In the genomic region with DNA sequence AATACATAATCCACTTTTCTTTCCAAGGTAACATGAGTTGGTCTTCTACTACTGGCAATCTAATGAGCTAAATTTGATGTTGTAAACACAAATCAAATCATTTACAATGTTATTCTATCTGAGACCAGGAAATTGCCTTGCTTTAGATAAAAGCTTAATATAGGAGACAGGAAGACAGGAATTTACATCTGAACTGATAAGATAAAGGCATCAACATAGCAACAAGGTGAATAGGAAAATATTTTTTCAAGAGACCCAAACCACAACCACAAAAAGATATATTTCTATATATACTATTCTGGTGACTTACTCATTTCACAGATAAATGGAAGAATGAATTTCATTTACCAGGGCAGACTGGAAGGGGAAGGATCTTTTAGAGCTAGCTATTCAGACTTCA, we compare ENCODE assay signal across 30 cellular contexts. TPM values are rescaled to one million over a fixed set of nuclear protein-coding genes. Genes with fewer than 3 reads are reported as not detected.
"Had no signal": no experiment of that assay in that cellular context is flagged by ENCODE, and none has a peak within 500 bp of the region (broad histone marks: within the 10 kb centered on the region; RNA-seq: fewer than 3 reads in every experiment).

No MANE protein-coding gene starts in this region.

- FAIRE-seq: small intestine had no signal

- DNase-seq: natural killer cell; occipital lobe; ovary; posterior cingulate gyrus; psoas muscle; right cardiac atrium; right lobe of liver; sigmoid colon; small intestine; stimulated activated CD4-positive, alpha-beta T cell treated with anti-CD3 and anti-CD28 coated beads, Interleukin-15, amount 100 ng/mL, for 24 hours; stimulated activated CD4-positive, alpha-beta T cell treated with anti-CD3 and anti-CD28 coated beads, Interleukin-2, amount 100 ng/mL, for 24 hours; stimulated activated CD4-positive, alpha-beta T cell treated with anti-CD3 and anti-CD28 coated beads, Interleukin-2, amount 100 ng/mL, for 48 hours; stimulated activated CD4-positive, alpha-beta T cell treated with anti-CD3 and anti-CD28 coated beads, Interleukin-4, amount 100 ng/mL, for 24 hours; stimulated activated naive B cell treated with anti-CD40 and anti-IgM and Interleukin-4, amounts not matched to agents 10 μg/mL and 1 μg/mL and 100 μg/mL, for 72 hours; stimulated activated naive CD4-positive, alpha-beta T cell treated with Interleukin-2 at 50 U/mL for 16 hours; stomach; thyroid gland; trophoblast cell; upper lobe of left lung; uterus had no signal

- H3K36me3 Mint-ChIP-seq: natural killer cell; neural progenitor cell; stimulated activated effector memory CD8-positive, alpha-beta T cell treated with anti-CD3 and anti-CD28 coated beads, Interleukin-12 subunit alpha, Interleukin-12 subunit beta, amount 100 ng/mL, for 72 hours; stimulated activated naive B cell treated with anti-CD40 and anti-IgM and Interleukin-4, amounts not matched to agents 10 μg/mL and 1 μg/mL and 100 μg/mL, for 72 hours had no signal

- H3K4me2 ChIP-seq: neural progenitor cell had no signal

- H3K9me3 Mint-ChIP-seq: natural killer cell; neural progenitor cell; stimulated activated effector memory CD8-positive, alpha-beta T cell treated with anti-CD3 and anti-CD28 coated beads, Interleukin-12 subunit alpha, Interleukin-12 subunit beta, amount 100 ng/mL, for 72 hours; stimulated activated naive B cell treated with anti-CD40 and anti-IgM and Interleukin-4, amounts not matched to agents 10 μg/mL and 1 μg/mL and 100 μg/mL, for 72 hours; stimulated activated naive CD8-positive, alpha-beta T cell treated with anti-CD3 and anti-CD28 coated beads, Interleukin-15, Interleukin-2, amounts not matched to agents 100 ng/mL and 50 ng/mL, for 24 hours had no signal

- H3K27me3 Mint-ChIP-seq: progenitor cell of endocrine pancreas; stimulated activated naive B cell treated with anti-CD40 and anti-IgM and Interleukin-4, amounts not matched to agents 10 μg/mL and 1 μg/mL and 100 μg/mL, for 72 hours had no signal

- H3K4me1 Mint-ChIP-seq: natural killer cell; stimulated activated effector memory CD8-positive, alpha-beta T cell treated with anti-CD3 and anti-CD28 coated beads, Interleukin-12 subunit alpha, Interleukin-12 subunit beta, amount 100 ng/mL, for 72 hours; stimulated activated naive B cell treated with anti-CD40 and anti-IgM and Interleukin-4, amounts not matched to agents 10 μg/mL and 1 μg/mL and 100 μg/mL, for 72 hours had no signal

- ATAC-seq: natural killer cell; psoas muscle; right cardiac atrium; right lobe of liver; stimulated activated effector memory CD8-positive, alpha-beta T cell treated with anti-CD3 and anti-CD28 coated beads, Interleukin-12 subunit alpha, Interleukin-12 subunit beta, amount 100 ng/mL, for 72 hours; stimulated activated naive B cell treated with anti-CD40 and anti-IgM and Interleukin-4, amounts not matched to agents 10 μg/mL and 1 μg/mL and 100 μg/mL, for 72 hours had no signal

- H3K27me3 ChIP-seq: neural progenitor cell, ovary, right lobe of liver, sigmoid colon, stomach, thyroid gland, tibial nerve, upper lobe of left lung, uterus had no signal

- H3K36me3 ChIP-seq: ovary, right lobe of liver, sigmoid colon, stomach, thoracic aorta, thyroid gland, tibial nerve, upper lobe of left lung, uterus had no signal

- H3K4me3 Mint-ChIP-seq: natural killer cell; nephron; neural progenitor cell; stimulated activated effector memory CD8-positive, alpha-beta T cell treated with anti-CD3 and anti-CD28 coated beads, Interleukin-12 subunit alpha, Interleukin-12 subunit beta, amount 100 ng/mL, for 72 hours; stimulated activated naive B cell treated with anti-CD40 and anti-IgM and Interleukin-4, amounts not matched to agents 10 μg/mL and 1 μg/mL and 100 μg/mL, for 72 hours; stimulated activated naive CD8-positive, alpha-beta T cell treated with anti-CD3 and anti-CD28 coated beads, Interleukin-15, Interleukin-2, amounts not matched to agents 100 ng/mL and 50 ng/mL, for 24 hours had no signal

- H3K9me3 ChIP-seq: ovary, psoas muscle, right lobe of liver, sigmoid colon, stomach, thoracic aorta, thyroid gland, upper lobe of left lung, uterus had no signal

- H3K27ac ChIP-seq: neural progenitor cell, ovary, parathyroid adenoma, psoas muscle, right lobe of liver, sigmoid colon, stomach, thoracic aorta, thyroid gland, tibial nerve, upper lobe of left lung, uterus had no signal

- H3K79me2 ChIP-seq: parathyroid adenoma had no signal

- H3K9ac ChIP-seq: neural progenitor cell, parathyroid adenoma had no signal

- H2AFZ ChIP-seq: neural progenitor cell, parathyroid adenoma had no signal

- H3K4me1 ChIP-seq: neural progenitor cell, parathyroid adenoma, psoas muscle, right lobe of liver, sigmoid colon, thyroid gland, tibial nerve, upper lobe of left lung, uterus had no signal

- H3K27ac Mint-ChIP-seq: natural killer cell; nephron; neural progenitor cell; progenitor cell of endocrine pancreas; stimulated activated effector memory CD8-positive, alpha-beta T cell treated with anti-CD3 and anti-CD28 coated beads, Interleukin-12 subunit alpha, Interleukin-12 subunit beta, amount 100 ng/mL, for 72 hours; stimulated activated naive B cell treated with anti-CD40 and anti-IgM and Interleukin-4, amounts not matched to agents 10 μg/mL and 1 μg/mL and 100 μg/mL, for 72 hours; stimulated activated naive CD8-positive, alpha-beta T cell treated with anti-CD3 and anti-CD28 coated beads, Interleukin-15, Interleukin-2, amounts not matched to agents 100 ng/mL and 50 ng/mL, for 24 hours had no signal

- H3K4me3 ChIP-seq: neural progenitor cell, ovary, psoas muscle, right lobe of liver, sigmoid colon, stomach, thoracic aorta, thyroid gland, tibial nerve, upper lobe of left lung, uterus had no signal

RNA-seq across cellular contexts. Expression of a gene that starts 46.3 kb away (rescaled TPM):
- total RNA-seq: natural killer cell, occipital lobe, osteoblast, progenitor cell of endocrine pancreas, right lobe of liver, sigmoid colon, stomach, temporal lobe, thoracic aorta had no signal
- polyA plus RNA-seq: small intestine, stomach had no signal
